ENCODE assay signal across 1 cellular context in genomic region chr17:17204635-17205231, GRCh38.
A peak's percentile ranks its signal among the peaks of the same experiment; 100 is the strongest.
TF ChIP-seq lines count a peak whose summit lies in the region.

No MANE protein-coding gene starts in this region.

TF ChIP-seq in K562, 482 proteins besides CTCF, POLR2A, EP300 and RAD21 (continued from another document and continues in another):
- TF ChIP-seq MTA3 (IDR thresholded peaks at IDR 0.05; ENCODE audit: borderline replicate concordance): no peak
- TF ChIP-seq, protein P1, sequence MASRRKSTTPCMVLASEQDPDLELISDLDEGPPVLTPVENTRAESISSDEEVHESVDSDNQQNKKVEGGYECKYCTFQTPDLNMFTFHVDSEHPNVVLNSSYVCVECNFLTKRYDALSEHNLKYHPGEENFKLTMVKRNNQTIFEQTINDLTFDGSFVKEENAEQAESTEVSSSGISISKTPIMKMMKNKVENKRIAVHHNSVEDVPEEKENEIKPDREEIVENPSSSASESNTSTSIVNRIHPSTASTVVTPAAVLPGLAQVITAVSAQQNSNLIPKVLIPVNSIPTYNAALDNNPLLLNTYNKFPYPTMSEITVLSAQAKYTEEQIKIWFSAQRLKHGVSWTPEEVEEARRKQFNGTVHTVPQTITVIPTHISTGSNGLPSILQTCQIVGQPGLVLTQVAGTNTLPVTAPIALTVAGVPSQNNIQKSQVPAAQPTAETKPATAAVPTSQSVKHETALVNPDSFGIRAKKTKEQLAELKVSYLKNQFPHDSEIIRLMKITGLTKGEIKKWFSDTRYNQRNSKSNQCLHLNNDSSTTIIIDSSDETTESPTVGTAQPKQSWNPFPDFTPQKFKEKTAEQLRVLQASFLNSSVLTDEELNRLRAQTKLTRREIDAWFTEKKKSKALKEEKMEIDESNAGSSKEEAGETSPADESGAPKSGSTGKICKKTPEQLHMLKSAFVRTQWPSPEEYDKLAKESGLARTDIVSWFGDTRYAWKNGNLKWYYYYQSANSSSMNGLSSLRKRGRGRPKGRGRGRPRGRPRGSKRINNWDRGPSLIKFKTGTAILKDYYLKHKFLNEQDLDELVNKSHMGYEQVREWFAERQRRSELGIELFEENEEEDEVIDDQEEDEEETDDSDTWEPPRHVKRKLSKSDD (conservative IDR thresholded peaks at IDR 0.05; ENCODE audit: low read length): no peak
- TF ChIP-seq RFX5 (IDR thresholded peaks at IDR 0.05; ENCODE audit: low read depth, low read length): no peak
- peak; percentile 43; the same call in 1 of the 2 replicates for TF ChIP-seq MYC (IDR thresholded peaks at IDR 0.05; ENCODE audit: low read depth, low read length)
- no peak for TF ChIP-seq MYC (CRISPR knock-in tag; IDR thresholded peaks at IDR 0.05; ENCODE audit: borderline replicate concordance, low read depth)
- no peak for TF ChIP-seq ATF7 (IDR thresholded peaks at IDR 0.05)
- TF ChIP-seq HNRNPUL1 (IDR thresholded peaks at IDR 0.05; ENCODE audit: low read length): no peak
- TF ChIP-seq CHAMP1 (IDR thresholded peaks at IDR 0.05): no peak
- TF ChIP-seq ZNF41 (CRISPR knock-in tag; conservative IDR thresholded peaks at IDR 0.05): no peak
- no peak for TF ChIP-seq HOXB6 (CRISPR knock-in tag; IDR thresholded peaks at IDR 0.05; ENCODE audit: borderline replicate concordance)
- TF ChIP-seq EP400 (IDR thresholded peaks at IDR 0.05): peak; percentile 27; the same call in 1 of the 2 replicates
- TF ChIP-seq CHD1 (IDR thresholded peaks at IDR 0.05; ENCODE audit: low read length): peak; percentile 43
- TF ChIP-seq MBD2 (IDR thresholded peaks at IDR 0.05; ENCODE audit: borderline replicate concordance, low read depth): no peak
- no peak for TF ChIP-seq EGR1 (conservative IDR thresholded peaks at IDR 0.05)
- TF ChIP-seq, protein P2, sequence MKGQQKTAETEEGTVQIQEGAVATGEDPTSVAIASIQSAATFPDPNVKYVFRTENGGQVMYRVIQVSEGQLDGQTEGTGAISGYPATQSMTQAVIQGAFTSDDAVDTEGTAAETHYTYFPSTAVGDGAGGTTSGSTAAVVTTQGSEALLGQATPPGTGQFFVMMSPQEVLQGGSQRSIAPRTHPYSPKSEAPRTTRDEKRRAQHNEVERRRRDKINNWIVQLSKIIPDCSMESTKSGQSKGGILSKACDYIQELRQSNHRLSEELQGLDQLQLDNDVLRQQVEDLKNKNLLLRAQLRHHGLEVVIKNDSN (CRISPR knock-in tag; IDR thresholded peaks at IDR 0.05): peak; percentile 62
- TF ChIP-seq ZNF584 (CRISPR knock-in tag; IDR thresholded peaks at IDR 0.05; ENCODE audit: low read depth): no peak
- no peak for TF ChIP-seq CHD7 (IDR thresholded peaks at IDR 0.05; ENCODE audit: low read depth, low read length)
- no peak for TF ChIP-seq CTBP1 (IDR thresholded peaks at IDR 0.05; ENCODE audit: borderline replicate concordance)
- TF ChIP-seq KLF10 (CRISPR knock-in tag; IDR thresholded peaks at IDR 0.05): no peak
- no peak for TF ChIP-seq KLF13 (tag; IDR thresholded peaks at IDR 0.05; ENCODE audit: borderline replicate concordance, low read depth)
- TF ChIP-seq U2AF1 (optimal IDR thresholded peaks at IDR 0.05; ENCODE audit: low read depth, low read length): no peak
- no peak for TF ChIP-seq ETS1 (conservative IDR thresholded peaks at IDR 0.05; ENCODE audit: control insufficient read depth, low read depth, low read length)
- no peak for TF ChIP-seq BDP1 (IDR thresholded peaks at IDR 0.05; ENCODE audit: insufficient read depth, insufficient read length)
- TF ChIP-seq NR4A1 (CRISPR knock-in tag; IDR thresholded peaks at IDR 0.05): no peak
- TF ChIP-seq NR4A1 (tag; IDR thresholded peaks at IDR 0.05): no peak
- TF ChIP-seq RBM17 (IDR thresholded peaks at IDR 0.05; ENCODE audit: borderline replicate concordance, low read depth, low read length): no peak
- TF ChIP-seq, protein P3, sequence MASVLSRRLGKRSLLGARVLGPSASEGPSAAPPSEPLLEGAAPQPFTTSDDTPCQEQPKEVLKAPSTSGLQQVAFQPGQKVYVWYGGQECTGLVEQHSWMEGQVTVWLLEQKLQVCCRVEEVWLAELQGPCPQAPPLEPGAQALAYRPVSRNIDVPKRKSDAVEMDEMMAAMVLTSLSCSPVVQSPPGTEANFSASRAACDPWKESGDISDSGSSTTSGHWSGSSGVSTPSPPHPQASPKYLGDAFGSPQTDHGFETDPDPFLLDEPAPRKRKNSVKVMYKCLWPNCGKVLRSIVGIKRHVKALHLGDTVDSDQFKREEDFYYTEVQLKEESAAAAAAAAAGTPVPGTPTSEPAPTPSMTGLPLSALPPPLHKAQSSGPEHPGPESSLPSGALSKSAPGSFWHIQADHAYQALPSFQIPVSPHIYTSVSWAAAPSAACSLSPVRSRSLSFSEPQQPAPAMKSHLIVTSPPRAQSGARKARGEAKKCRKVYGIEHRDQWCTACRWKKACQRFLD (CRISPR knock-in tag; IDR thresholded peaks at IDR 0.05): no peak
- TF ChIP-seq MITF (IDR thresholded peaks at IDR 0.05): no peak
- TF ChIP-seq BHLHE40 (IDR thresholded peaks at IDR 0.05; ENCODE audit: low read length): peak; percentile 84
